In genomic region chr9:128454991-128455390, GRCh38 we compare ENCODE assay signal across 11 cellular contexts. TPM values are rescaled to one million over a fixed set of nuclear protein-coding genes. Genes with fewer than 3 reads are reported as not detected.
DNase-seq lines count a peak whose midpoint lies in the region; ATAC-seq, FAIRE-seq and TF ChIP-seq lines count a peak whose summit lies in the region.
"Had no signal": no experiment of that assay in that cellular context is flagged by ENCODE, and none has a peak within 500 bp of the region (broad histone marks: within the 10 kb centered on the region; RNA-seq: fewer than 3 reads in every experiment).

No MANE protein-coding gene starts in this region.

- intact Hi-C loops in cardiac septum (cut with DNase I) = loop anchor here (5.0 kb wide), 1 partner anchor 97 kb away; the partner anchor contains the start of gene SPTAN1

- H3K4me1 Mint-ChIP-seq in T-helper 1 cell treated with Interleukin-12 subunit alpha and Interleukin-12 subunit beta and Interleukin-4 antibody, amounts not matched to agents 30 μg/mL and 1 μg/mL, for 36 hours (ENCODE audit: low read depth) = peaks cover 21% of the 10 kb centered on the region
- peaks cover 5% of the 10 kb centered on the region for H3K4me1 Mint-ChIP-seq in activated T-helper 17 cell treated with anti-CD3 and anti-CD28 coated beads, Interleukin-2, amount 50 U/mL, for 72 hours
- H3K4me1 Mint-ChIP-seq in nephron progenitor cell = peaks cover 30% of the 10 kb centered on the region

- H3K27ac Mint-ChIP-seq in T-helper 1 cell treated with Interleukin-12 subunit alpha and Interleukin-12 subunit beta and Interleukin-4 antibody, amounts not matched to agents 30 μg/mL and 1 μg/mL, for 36 hours = peak overlapping the region; percentile 7
- H3K27ac Mint-ChIP-seq in activated T-helper 17 cell treated with anti-CD3 and anti-CD28 coated beads, Interleukin-2, amount 50 U/mL, for 72 hours = peak overlapping the region; percentile 26
- no peak overlapping the region for H3K27ac Mint-ChIP-seq in nephron progenitor cell

- H3K9me3 Mint-ChIP-seq in T-helper 1 cell treated with Interleukin-12 subunit alpha and Interleukin-12 subunit beta and Interleukin-4 antibody, amounts not matched to agents 30 μg/mL and 1 μg/mL, for 36 hours = no peaks in the 10 kb centered on the region
- H3K9me3 Mint-ChIP-seq in activated T-helper 17 cell treated with anti-CD3 and anti-CD28 coated beads, Interleukin-2, amount 50 U/mL, for 72 hours = no peaks in the 10 kb centered on the region
- H3K9me3 Mint-ChIP-seq in nephron progenitor cell = no peaks in the 10 kb centered on the region

- no peak for DNase-seq in T-helper 1 cell
- peak; percentile 69 for DNase-seq in NCI-H146 (lab: John Stamatoyannopoulos, UW)
- no peak for DNase-seq in nephron progenitor cell
- DNase-seq in GM12891 (ENCODE audit: insufficient read length, low spot score) = no peak
- no peak for DNase-seq in stimulated activated CD8-positive, alpha-beta memory T cell treated with anti-CD3 and anti-CD28 coated beads, Interleukin-4, amount 100 ng/mL, for 48 hours
- DNase-seq in cardiac septum (ENCODE audit: low spot score) = no peak
- DNase-seq: esophagus squamous epithelium, NCI-H446 had no signal

- ATAC-seq in activated T-helper 17 cell treated with anti-CD3 and anti-CD28 coated beads, Interleukin-2, amount 50 U/mL, for 72 hours (replicated peaks) = no peak

- peaks cover 4% of the 10 kb centered on the region for H3K36me3 Mint-ChIP-seq in T-helper 1 cell treated with Interleukin-12 subunit alpha and Interleukin-12 subunit beta and Interleukin-4 antibody, amounts not matched to agents 30 μg/mL and 1 μg/mL, for 36 hours (ENCODE audit: low read depth)
- H3K36me3 Mint-ChIP-seq in activated T-helper 17 cell treated with anti-CD3 and anti-CD28 coated beads, Interleukin-2, amount 50 U/mL, for 72 hours (ENCODE audit: low read depth) = peaks cover 11% of the 10 kb centered on the region
- H3K36me3 Mint-ChIP-seq in nephron progenitor cell (ENCODE audit: low read depth) = peaks cover 10% of the 10 kb centered on the region

- TF ChIP-seq POLR2A in GM12891 (IDR thresholded peaks at IDR 0.05; ENCODE audit: low read depth, low read length) = no peak

- no peak for FAIRE-seq in GM12891 (lab: Jason Lieb, UNC)
- FAIRE-seq: G401.6 had no signal

- TF ChIP-seq CTCF in nephron progenitor cell (IDR thresholded peaks at IDR 0.05) = no peak

- H3K27me3 Mint-ChIP-seq in T-helper 1 cell treated with Interleukin-12 subunit alpha and Interleukin-12 subunit beta and Interleukin-4 antibody, amounts not matched to agents 30 μg/mL and 1 μg/mL, for 36 hours (ENCODE audit: low read depth) = no peaks in the 10 kb centered on the region
- no peaks in the 10 kb centered on the region for H3K27me3 Mint-ChIP-seq in activated T-helper 17 cell treated with anti-CD3 and anti-CD28 coated beads, Interleukin-2, amount 50 U/mL, for 72 hours
- H3K27me3 Mint-ChIP-seq in nephron progenitor cell (ENCODE audit: low read depth, poor library complexity) = peaks cover 7% of the 10 kb centered on the region

- peak overlapping the region; percentile 90 for H3K4me3 Mint-ChIP-seq in T-helper 1 cell treated with Interleukin-12 subunit alpha and Interleukin-12 subunit beta and Interleukin-4 antibody, amounts not matched to agents 30 μg/mL and 1 μg/mL, for 36 hours
- peak overlapping the region; percentile 87 for H3K4me3 Mint-ChIP-seq in activated T-helper 17 cell treated with anti-CD3 and anti-CD28 coated beads, Interleukin-2, amount 50 U/mL, for 72 hours
- peak overlapping the region; percentile 84 for H3K4me3 Mint-ChIP-seq in nephron progenitor cell

TF ChIP-seq in GM12891, 5 proteins besides CTCF, POLR2A, EP300 and RAD21:
- TF ChIP-seq POU2F2 (IDR thresholded peaks at IDR 0.05; ENCODE audit: low read depth, low read length) (no peak), POLR2AphosphoS5 (IDR thresholded peaks at IDR 0.05; ENCODE audit: low read depth, low read length) (no peak), TAF1 (IDR thresholded peaks at IDR 0.05; ENCODE audit: low read depth, low read length) (no peak), PAX5 (IDR thresholded peaks at IDR 0.05; ENCODE audit: insufficient read depth, low read length, severe bottlenecking) (no peak), SPI1 (IDR thresholded peaks at IDR 0.05; ENCODE audit: low read depth, low read length) (no peak)

RNA-seq across cellular contexts. Expression of gene ODF2, which starts 0.8 kb away (rescaled TPM):
- total RNA-seq in activated T-helper 17 cell treated with anti-CD3 and anti-CD28 coated beads, Interleukin-2, amount 50 U/mL, for 72 hours = 10 to 100 TPM; 49.4 to 66.2 TPM
- 27.2 TPM for polyA plus RNA-seq in GM12891 (2012; ENCODE audit: low read depth, missing spikeins)
- total RNA-seq in cardiac septum = 20.8 TPM

RNA-seq across cellular contexts. Expression of gene CERCAM, which starts 34.3 kb away (rescaled TPM):
- 1 to 10 TPM in 1 of 2 donors, under 1 TPM in 1; 0.56 to 1.7 TPM for total RNA-seq in activated T-helper 17 cell treated with anti-CD3 and anti-CD28 coated beads, Interleukin-2, amount 50 U/mL, for 72 hours
- polyA plus RNA-seq in GM12891 (2012; ENCODE audit: low read depth, missing spikeins) = 3.7 TPM
- total RNA-seq in cardiac septum = 16.6 TPM

RNA-seq across cellular contexts. Expression of gene GLE1, which starts 49.5 kb away (rescaled TPM):
- 10 to 100 TPM; 53.6 TPM for total RNA-seq in activated T-helper 17 cell treated with anti-CD3 and anti-CD28 coated beads, Interleukin-2, amount 50 U/mL, for 72 hours
- polyA plus RNA-seq in GM12891 (2012; ENCODE audit: low read depth, missing spikeins) = 22.4 TPM
- total RNA-seq in cardiac septum = 20.2 TPM
